ENCODE assay signal across 17 cellular contexts in genomic region chr6:139017227-139017626, GRCh38. TPM values are rescaled to one million over a fixed set of nuclear protein-coding genes. Genes with fewer than 3 reads are reported as not detected.
DNase-seq lines count a peak whose midpoint lies in the region; ATAC-seq and TF ChIP-seq lines count a peak whose summit lies in the region.
"Had no signal": no experiment of that assay in that cellular context is flagged by ENCODE, and none has a peak within 500 bp of the region (broad histone marks: within the 10 kb centered on the region; RNA-seq: fewer than 3 reads in every experiment).

No MANE protein-coding gene starts in this region.

- H3K27me3 ChIP-seq in neuron (ENCODE audit: insufficient read depth, low read length) (no peaks in the 10 kb centered on the region), lower lobe of right lung (ENCODE audit: low read depth) (no peaks in the 10 kb centered on the region)
- H3K27me3 ChIP-seq: ascending aorta, Peyer's patch had no signal

- no peaks in the 10 kb centered on the region for H3K4me1 Mint-ChIP-seq in activated CD4-positive, alpha-beta memory T cell treated with anti-CD3 and anti-CD28 coated beads for 36 hours (ENCODE audit: low read depth)
- H3K4me1 Mint-ChIP-seq: activated CD4-positive, alpha-beta T cell treated with anti-CD3 and anti-CD28 coated beads, Interleukin-2, amount 10 ng/mL, durations not matched to agents 7 days and 5 days had no signal

- H3K36me3 Mint-ChIP-seq in activated CD4-positive, alpha-beta memory T cell treated with anti-CD3 and anti-CD28 coated beads for 36 hours, result no peaks in the 10 kb centered on the region

- POLR2A ChIA-PET in activated CD4-positive, alpha-beta memory T cell treated with anti-CD3 and anti-CD28 coated beads for 36 hours (lab: Charles Lee), result no interaction called here

- H3K27me3 Mint-ChIP-seq in activated CD4-positive, alpha-beta memory T cell treated with anti-CD3 and anti-CD28 coated beads for 36 hours, result no peaks in the 10 kb centered on the region
- H3K27me3 Mint-ChIP-seq: activated CD4-positive, alpha-beta T cell treated with anti-CD3 and anti-CD28 coated beads, Interleukin-2, amount 10 ng/mL, durations not matched to agents 7 days and 5 days had no signal

- no peak overlapping the region for H3K27ac ChIP-seq in lower lobe of right lung
- H3K27ac ChIP-seq: ascending aorta, Peyer's patch had no signal

- ATAC-seq in left cardiac atrium, result peak; percentile 38 to 68
- ATAC-seq in lower lobe of right lung, result no peak

- H2AFZ ChIP-seq in neuron (ENCODE audit: low read depth, low read length), result peak overlapping the region; percentile 55

- CTCF ChIA-PET in activated CD4-positive, alpha-beta memory T cell treated with anti-CD3 and anti-CD28 coated beads for 36 hours (lab: Charles Lee), result interaction anchor here (1.2 kb wide), 1 partner anchor 107 kb away, joined by 3 read pairs; no protein-coding TSS in a partner anchor

- intact Hi-C loops in left cardiac atrium (cut with DNase I) (no loop called here), lower lobe of right lung (cut with DNase I) (no loop called here)
- intact Hi-C loops in activated CD4-positive, alpha-beta memory T cell treated with anti-CD3 and anti-CD28 coated beads for 36 hours (cut with micrococcal nuclease), result no loop called here

- H3K4me1 ChIP-seq in neuron (ENCODE audit: insufficient read depth, low read length), result peaks cover 18% of the 10 kb centered on the region
- peaks cover 7% of the 10 kb centered on the region for H3K4me1 ChIP-seq in lower lobe of right lung
- H3K4me1 ChIP-seq: ascending aorta had no signal

- H3K4me3 Mint-ChIP-seq in activated CD4-positive, alpha-beta memory T cell treated with anti-CD3 and anti-CD28 coated beads for 36 hours, result no peak overlapping the region
- H3K4me3 Mint-ChIP-seq: activated CD4-positive, alpha-beta T cell treated with anti-CD3 and anti-CD28 coated beads, Interleukin-2, amount 10 ng/mL, durations not matched to agents 7 days and 5 days; activated T-helper 1 cell treated with anti-CD3 and anti-CD28 coated beads, Interleukin-12 subunit alpha, Interleukin-12 subunit beta, Interleukin-2, Interleukin-4 antibody, amounts not matched to agents 30 ng/mL and 10 ng/mL and 1 ng/mL, durations not matched to agents 14 hours and 24 hours and 36 hours; T-helper 1 cell treated with Interleukin-12 subunit alpha and Interleukin-12 subunit beta and Interleukin-4 antibody, amounts not matched to agents 30 μg/mL and 1 μg/mL, for 36 hours had no signal

- no peaks in the 10 kb centered on the region for H3K36me3 ChIP-seq in neuron (ENCODE audit: insufficient read depth, low read length)
- H3K36me3 ChIP-seq in lower lobe of right lung, result no peaks in the 10 kb centered on the region
- H3K36me3 ChIP-seq: ascending aorta, Peyer's patch had no signal

- no peak for TF ChIP-seq CTCF in lower lobe of right lung (IDR thresholded peaks at IDR 0.05)

- no peak overlapping the region for H3K27ac Mint-ChIP-seq in activated CD4-positive, alpha-beta memory T cell treated with anti-CD3 and anti-CD28 coated beads for 36 hours
- H3K27ac Mint-ChIP-seq: activated CD4-positive, alpha-beta T cell treated with anti-CD3 and anti-CD28 coated beads, Interleukin-2, amount 10 ng/mL, durations not matched to agents 7 days and 5 days; activated T-helper 1 cell treated with anti-CD3 and anti-CD28 coated beads, Interleukin-12 subunit alpha, Interleukin-12 subunit beta, Interleukin-2, Interleukin-4 antibody, amounts not matched to agents 30 ng/mL and 10 ng/mL and 1 ng/mL, durations not matched to agents 14 hours and 24 hours and 36 hours; T-helper 1 cell treated with Interleukin-12 subunit alpha and Interleukin-12 subunit beta and Interleukin-4 antibody, amounts not matched to agents 30 μg/mL and 1 μg/mL, for 36 hours had no signal

- peak; percentile 67 for DNase-seq in DMS 273 (lab: John Stamatoyannopoulos, UW; ENCODE audit: unreplicated experiment)
- peak; percentile 57 for DNase-seq in NCI-H446 treated with DMSO at 0.1 percent for 48 hours (lab: John Stamatoyannopoulos, UW)
- no peak for DNase-seq in left cardiac atrium
- no peak for DNase-seq in activated CD4-positive, alpha-beta memory T cell treated with anti-CD3 and anti-CD28 coated beads for 36 hours
- DNase-seq in lower lobe of right lung, result no peak
- no peak for DNase-seq in Ammon's horn (ENCODE audit: low spot score)
- DNase-seq in NCI-H1694 (lab: John Stamatoyannopoulos, UW), result no peak
- DNase-seq: activated CD4-positive, alpha-beta T cell treated with anti-CD3 and anti-CD28 coated beads, Interleukin-2, amount 10 ng/mL, durations not matched to agents 7 days and 5 days; effector CD8-positive, alpha-beta T cell; foreskin fibroblast; islet precursor cell; NCI-H345; Peyer's patch had no signal

- H3K9me3 ChIP-seq in neuron (ENCODE audit: low read length) (no peaks in the 10 kb centered on the region), lower lobe of right lung (no peaks in the 10 kb centered on the region)
- H3K9me3 ChIP-seq: ascending aorta, Peyer's patch had no signal

- no peak overlapping the region for H3K4me3 ChIP-seq in neuron (ENCODE audit: low read length)
- H3K4me3 ChIP-seq in lower lobe of right lung, result no peak overlapping the region
- H3K4me3 ChIP-seq: ascending aorta, Peyer's patch had no signal

- H3K9me3 Mint-ChIP-seq in activated CD4-positive, alpha-beta memory T cell treated with anti-CD3 and anti-CD28 coated beads for 36 hours, result no peaks in the 10 kb centered on the region
- H3K9me3 Mint-ChIP-seq: activated CD4-positive, alpha-beta T cell treated with anti-CD3 and anti-CD28 coated beads, Interleukin-2, amount 10 ng/mL, durations not matched to agents 7 days and 5 days; activated T-helper 1 cell treated with anti-CD3 and anti-CD28 coated beads, Interleukin-12 subunit alpha, Interleukin-12 subunit beta, Interleukin-2, Interleukin-4 antibody, amounts not matched to agents 30 ng/mL and 10 ng/mL and 1 ng/mL, durations not matched to agents 14 hours and 24 hours and 36 hours; T-helper 1 cell treated with Interleukin-12 subunit alpha and Interleukin-12 subunit beta and Interleukin-4 antibody, amounts not matched to agents 30 μg/mL and 1 μg/mL, for 36 hours had no signal

RNA-seq across cellular contexts. Expression of gene ABRACL, which starts 11.3 kb away (rescaled TPM):
- total RNA-seq in left cardiac atrium (10 to 100 TPM in 1 of 2 donors, 1 to 10 TPM in 1; 9.9 to 11.6 TPM), lower lobe of right lung (42.4 TPM)
- 100 to 1,000 TPM; 179 to 182 TPM for total RNA-seq in activated CD4-positive, alpha-beta memory T cell treated with anti-CD3 and anti-CD28 coated beads for 36 hours

RNA-seq across cellular contexts. Expression of gene REPS1, which starts 29.2 kb away (rescaled TPM):
- 10 to 100 TPM; 29.0 to 36.3 TPM for total RNA-seq in left cardiac atrium
- total RNA-seq in activated CD4-positive, alpha-beta memory T cell treated with anti-CD3 and anti-CD28 coated beads for 36 hours, result 10 to 100 TPM; 50.7 to 57.9 TPM
- 39.1 TPM for total RNA-seq in lower lobe of right lung

Comparison
In these comparisons a context has a peak if more than half of its experiments do, and no peak if none do; other contexts are left out.
1. DNase-seq: peak in DMS 273 (single experiment) and NCI-H446 treated with DMSO at 0.1 percent for 48 hours (single experiment); none in left cardiac atrium (single experiment), activated CD4-positive, alpha-beta memory T cell treated with anti-CD3 and anti-CD28 coated beads for 36 hours (single experiment), lower lobe of right lung (single experiment), Ammon's horn (single experiment) and NCI-H1694 (single experiment).
2. ATAC-seq: peak in left cardiac atrium (2 of 2); none in lower lobe of right lung (0 of 2).